In the genomic region with DNA sequence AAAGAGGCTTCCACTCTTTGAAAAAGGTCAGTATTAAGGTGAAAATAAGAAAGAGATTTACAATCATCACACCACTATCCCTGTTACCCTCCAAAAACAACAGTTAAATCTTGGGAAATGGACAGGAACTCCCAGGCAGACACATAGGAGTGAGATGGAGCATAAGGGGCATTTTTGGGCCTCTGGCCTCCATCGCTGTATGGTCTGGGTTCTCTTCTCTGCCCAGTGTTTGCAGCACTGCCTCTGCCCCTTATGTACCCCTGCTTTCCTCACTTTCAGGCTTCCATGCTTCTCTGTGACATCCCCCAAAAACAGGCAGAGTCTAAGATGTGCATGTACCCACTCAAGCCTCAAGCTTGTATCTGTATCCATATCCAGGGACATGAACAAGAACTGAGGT, we compare ENCODE assay signal across 10 cellular contexts.
DNase-seq lines count a peak whose midpoint lies in the region; ATAC-seq lines count a peak whose summit lies in the region.
"Had no signal": no experiment of that assay in that cellular context is flagged by ENCODE, and none has a peak within 500 bp of the region (broad histone marks: within the 10 kb centered on the region; RNA-seq: fewer than 3 reads in every experiment).

No MANE protein-coding gene starts in this region.

- H3K9me3 Mint-ChIP-seq in T-helper 2 cell treated with Interferon-gamma antibody and Interleukin-4, amounts not matched to agents 5 μg/mL and 100 μg/mL, for 36 hours: no peaks in the 10 kb centered on the region
- no peaks in the 10 kb centered on the region for H3K9me3 Mint-ChIP-seq in activated naive CD8-positive, alpha-beta T cell (ENCODE audit: low read depth)
- H3K9me3 Mint-ChIP-seq in stimulated activated effector memory CD8-positive, alpha-beta T cell treated with anti-CD3 and anti-CD28 coated beads, Interleukin-12 subunit alpha, Interleukin-12 subunit beta, amount 100 ng/mL, for 72 hours: no peaks in the 10 kb centered on the region

- peak overlapping the region; percentile 98 for H3K4me3 Mint-ChIP-seq in T-helper 2 cell treated with Interferon-gamma antibody and Interleukin-4, amounts not matched to agents 5 μg/mL and 100 μg/mL, for 36 hours
- peak overlapping the region; percentile 97 for H3K4me3 Mint-ChIP-seq in activated naive CD8-positive, alpha-beta T cell
- peak overlapping the region; percentile 78 for H3K4me3 Mint-ChIP-seq in stimulated activated effector memory CD8-positive, alpha-beta T cell treated with anti-CD3 and anti-CD28 coated beads, Interleukin-12 subunit alpha, Interleukin-12 subunit beta, amount 100 ng/mL, for 72 hours

- H3K9ac ChIP-seq in iPS-15b (ENCODE audit: low read depth, low read length): no peak overlapping the region

- no peak for DNase-seq in T-helper 2 cell treated with Interferon-gamma antibody and Interleukin-4, amounts not matched to agents 5 μg/mL and 100 μg/mL, for 36 hours (ENCODE audit: low spot score)
- DNase-seq in T-helper 2 cell: no peak
- DNase-seq in stimulated activated effector memory CD8-positive, alpha-beta T cell treated with anti-CD3 and anti-CD28 coated beads, Interleukin-12 subunit alpha, Interleukin-12 subunit beta, amount 100 ng/mL, for 72 hours (ENCODE audit: low spot score in 2 of 2): no peak
- DNase-seq in central memory CD4-positive, alpha-beta T cell: no peak
- DNase-seq in stimulated activated CD4-positive, alpha-beta T cell treated with anti-CD3 and anti-CD28 coated beads, Interleukin-12 subunit alpha, Interleukin-12 subunit beta, amount 100 ng/mL, for 4 hours: no peak
- DNase-seq: activated gamma-delta T cell, ovary had no signal

- peaks cover 29% of the 10 kb centered on the region for H3K36me3 Mint-ChIP-seq in T-helper 2 cell treated with Interferon-gamma antibody and Interleukin-4, amounts not matched to agents 5 μg/mL and 100 μg/mL, for 36 hours (ENCODE audit: low read depth)
- H3K36me3 Mint-ChIP-seq in activated naive CD8-positive, alpha-beta T cell: no peaks in the 10 kb centered on the region
- peaks cover 6% of the 10 kb centered on the region for H3K36me3 Mint-ChIP-seq in stimulated activated effector memory CD8-positive, alpha-beta T cell treated with anti-CD3 and anti-CD28 coated beads, Interleukin-12 subunit alpha, Interleukin-12 subunit beta, amount 100 ng/mL, for 72 hours

- peaks cover 8% of the 10 kb centered on the region for H3K27me3 Mint-ChIP-seq in T-helper 2 cell treated with Interferon-gamma antibody and Interleukin-4, amounts not matched to agents 5 μg/mL and 100 μg/mL, for 36 hours (ENCODE audit: low read depth)
- peaks cover 2% of the 10 kb centered on the region for H3K27me3 Mint-ChIP-seq in activated naive CD8-positive, alpha-beta T cell

- H3K4me1 ChIP-seq in iPS-15b (ENCODE audit: control insufficient read depth, insufficient read depth, low read length): peaks cover 43% of the 10 kb centered on the region

- no peaks in the 10 kb centered on the region for H3K36me3 ChIP-seq in iPS-15b (ENCODE audit: control insufficient read depth, insufficient read depth, low read length)
- H3K36me3 ChIP-seq: ovary had no signal

- no peaks in the 10 kb centered on the region for H3K9me3 ChIP-seq in iPS-15b (ENCODE audit: control insufficient read depth, insufficient read depth, low read length)

- peak overlapping the region; percentile 19 for H3K4me3 ChIP-seq in iPS-15b (ENCODE audit: low read depth, low read length)

- no peak for ATAC-seq in stimulated activated effector memory CD8-positive, alpha-beta T cell treated with anti-CD3 and anti-CD28 coated beads, Interleukin-12 subunit alpha, Interleukin-12 subunit beta, amount 100 ng/mL, for 72 hours
- ATAC-seq in HG02623 (IDR thresholded peaks at IDR 0.05; ENCODE audit: unreplicated experiment): no peak

- H3K4me1 Mint-ChIP-seq in T-helper 2 cell treated with Interferon-gamma antibody and Interleukin-4, amounts not matched to agents 5 μg/mL and 100 μg/mL, for 36 hours (ENCODE audit: low read depth): peaks cover 50% of the 10 kb centered on the region
- H3K4me1 Mint-ChIP-seq in activated naive CD8-positive, alpha-beta T cell (ENCODE audit: low read depth): peaks cover 46% of the 10 kb centered on the region
- H3K4me1 Mint-ChIP-seq in stimulated activated effector memory CD8-positive, alpha-beta T cell treated with anti-CD3 and anti-CD28 coated beads, Interleukin-12 subunit alpha, Interleukin-12 subunit beta, amount 100 ng/mL, for 72 hours: peaks cover 24% of the 10 kb centered on the region

- peak overlapping the region; percentile 50 for H3K27ac Mint-ChIP-seq in T-helper 2 cell treated with Interferon-gamma antibody and Interleukin-4, amounts not matched to agents 5 μg/mL and 100 μg/mL, for 36 hours
- H3K27ac Mint-ChIP-seq in activated naive CD8-positive, alpha-beta T cell: peak overlapping the region; percentile 64
- no peak overlapping the region for H3K27ac Mint-ChIP-seq in stimulated activated effector memory CD8-positive, alpha-beta T cell treated with anti-CD3 and anti-CD28 coated beads, Interleukin-12 subunit alpha, Interleukin-12 subunit beta, amount 100 ng/mL, for 72 hours

- H3K27me3 ChIP-seq in iPS-15b (ENCODE audit: control insufficient read depth, insufficient read depth, low read length): peaks cover 95% of the 10 kb centered on the region
- H3K27me3 ChIP-seq: ovary had no signal
